ENCODE assay signal across 37 cellular contexts in the genomic region with DNA sequence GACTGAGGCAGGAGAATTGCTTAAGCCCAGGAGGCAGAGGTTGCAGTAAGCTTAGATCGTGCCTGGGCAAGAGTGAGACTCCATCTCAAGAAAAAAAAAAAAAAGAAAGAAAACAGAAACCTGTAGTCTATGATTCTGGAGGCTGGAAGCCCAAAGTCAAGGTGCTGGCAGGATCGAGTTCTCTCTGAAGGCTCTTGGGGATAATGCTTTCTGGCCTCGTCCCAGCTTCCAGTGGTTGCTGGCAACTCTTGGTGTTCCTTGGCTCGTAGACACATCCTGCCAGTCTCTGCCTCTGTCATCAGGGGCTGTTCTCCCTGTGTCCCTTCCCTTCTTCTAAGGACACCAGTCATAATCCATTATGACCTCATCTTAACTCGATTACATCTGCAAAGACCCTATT. TPM values are rescaled to one million over a fixed set of nuclear protein-coding genes. Genes with fewer than 3 reads are reported as not detected.
"Had no signal": no experiment of that assay in that cellular context is flagged by ENCODE, and none has a peak within 500 bp of the region (broad histone marks: within the 10 kb centered on the region; RNA-seq: fewer than 3 reads in every experiment).

No MANE protein-coding gene starts in this region.

- H3K27ac ChIP-seq: KMS-11 had no signal

- DNase-seq: Karpas-422, Kasumi-1, MG63, MM.1S, MV-4-11, NCI-H1048, NCI-H1092, NCI-H1092 treated with DMSO at 0.1 percent for 48 hours, NCI-H1105, NCI-H1105 treated with DMSO at 0.1 percent for 48 hours, NCI-H1417, NCI-H1417 treated with DMSO at 0.1 percent for 48 hours, NCI-H1436, NCI-H1436 treated with DMSO at 0.1 percent for 48 hours, NCI-H146, NCI-H1694, NCI-H1694 treated with DMSO at 0.1 percent for 48 hours, NCI-H187, NCI-H187 treated with DMSO at 0.1 percent for 48 hours, NCI-H1930, NCI-H2029, NCI-H2029 treated with DMSO at 0.1 percent for 48 hours, NCI-H2081, NCI-H2081 treated with DMSO at 0.1 percent for 48 hours, NCI-H2107, NCI-H2171, NCI-H2171 treated with DMSO at 0.1 percent for 48 hours, NCI-H2227 treated with DMSO at 0.1 percent for 48 hours, NCI-H226, NCI-H345, NCI-H446 treated with DMSO at 0.1 percent for 48 hours, NCI-H510A had no signal

- H3K36me3 ChIP-seq: MG63 had no signal

- H3K27me3 ChIP-seq: MG63 had no signal

- H3K9ac ChIP-seq: KMS-11 had no signal

- H3K4me2 ChIP-seq: KMS-11 had no signal

- H3K9me3 ChIP-seq: MG63 had no signal

- H3K4me3 ChIP-seq: MG63 had no signal

RNA-seq across cellular contexts. Expression of gene PTGDR2, which starts 30.6 kb away (rescaled TPM):
- total RNA-seq: LHCN-M2, MCF 10A, NCI-H460 had no signal

RNA-seq across cellular contexts. Expression of gene MS4A10, which starts 40.0 kb away (rescaled TPM):
- total RNA-seq: LHCN-M2, M059J, MCF 10A, NCI-H460 had no signal

RNA-seq across cellular contexts. Expression of gene ZP1, which starts 42.2 kb away (rescaled TPM):
- total RNA-seq: MCF 10A, NCI-H460 had no signal
